In genomic region chr12:122395319-122395718, GRCh38 we compare ENCODE assay signal across 10 cellular contexts. TPM values are rescaled to one million over a fixed set of nuclear protein-coding genes. Genes with fewer than 3 reads are reported as not detected.
DNase-seq lines count a peak whose midpoint lies in the region.
"Had no signal": no experiment of that assay in that cellular context is flagged by ENCODE, and none has a peak within 500 bp of the region (broad histone marks: within the 10 kb centered on the region; RNA-seq: fewer than 3 reads in every experiment).

No MANE protein-coding gene starts in this region.

- CTCF ChIA-PET in CD8-positive, alpha-beta memory T cell (lab: Charles Lee), result interaction anchor here (9.9 kb wide), 1 partner anchor 75 kb away, joined by 152 read pairs; no protein-coding TSS in a partner anchor

- no peaks in the 10 kb centered on the region for H3K9me3 Mint-ChIP-seq in activated T-cell treated with anti-CD3 and anti-CD28 coated beads, Interleukin-2, amount 50 U/mL, for 24 hours
- H3K9me3 Mint-ChIP-seq in CD8-positive, alpha-beta memory T cell, result no peaks in the 10 kb centered on the region
- H3K9me3 Mint-ChIP-seq: natural killer cell treated with Interleukin-12 subunit alpha and Interleukin-12 subunit beta and Interleukin-15 and Interleukin-18, amount 100 ng/mL, for 72 hours had no signal

- peaks cover 45% of the 10 kb centered on the region for H3K4me1 Mint-ChIP-seq in activated T-cell treated with anti-CD3 and anti-CD28 coated beads, Interleukin-2, amount 50 U/mL, for 24 hours (ENCODE audit: low read depth)
- peaks cover 23 to 34% (median 29%) of the 10 kb centered on the region in 3 donors for H3K4me1 Mint-ChIP-seq in CD8-positive, alpha-beta memory T cell

- H3K27me3 ChIP-seq in adipocyte (replicated peaks; ENCODE audit: control insufficient read depth, insufficient read depth, low read length) (no peaks in the 10 kb centered on the region), subcutaneous abdominal adipose tissue (ENCODE audit: control insufficient read depth in 5 of 5, insufficient read depth in 4 of 5, low read length in 5 of 5) (no peaks in the 10 kb centered on the region)
- no peaks in the 10 kb centered on the region for H3K27me3 ChIP-seq in CD8-positive, alpha-beta memory T cell (ENCODE audit: insufficient read depth, low read length, poor library complexity, severe bottlenecking)

- H3K9me3 ChIP-seq in adipocyte (ENCODE audit: control insufficient read depth, low read length) (no peaks in the 10 kb centered on the region), subcutaneous abdominal adipose tissue (ENCODE audit: control insufficient read depth in 5 of 5, low read length in 5 of 5) (no peaks in the 10 kb centered on the region)
- H3K9me3 ChIP-seq in CD8-positive, alpha-beta memory T cell (ENCODE audit: low read length), result no peaks in the 10 kb centered on the region

- no peak overlapping the region for H3K4me3 Mint-ChIP-seq in activated T-cell treated with anti-CD3 and anti-CD28 coated beads, Interleukin-2, amount 50 U/mL, for 24 hours
- H3K4me3 Mint-ChIP-seq in CD8-positive, alpha-beta memory T cell, result no peak overlapping the region
- H3K4me3 Mint-ChIP-seq: natural killer cell treated with Interleukin-12 subunit alpha and Interleukin-12 subunit beta and Interleukin-15 and Interleukin-18, amount 100 ng/mL, for 72 hours had no signal

- H3K4me1 ChIP-seq in adipocyte (ENCODE audit: control insufficient read depth, insufficient read depth, low read length) (peaks cover 29% of the 10 kb centered on the region), subcutaneous abdominal adipose tissue (ENCODE audit: control insufficient read depth in 5 of 5, insufficient read depth in 5 of 5, low read length in 5 of 5) (peaks cover 1 to 15% (median 15%) of the 10 kb centered on the region in 5 donors)
- H3K4me1 ChIP-seq in CD8-positive, alpha-beta memory T cell (ENCODE audit: insufficient read depth, low read length), result peaks cover 26% of the 10 kb centered on the region

- H3K27ac ChIP-seq in subcutaneous abdominal adipose tissue (ENCODE audit: low read depth, low read length), result peak overlapping the region; percentile 54
- no peak overlapping the region for H3K27ac ChIP-seq in CD8-positive, alpha-beta memory T cell (ENCODE audit: low read depth, low read length)

- peak overlapping the region; percentile 79 for H3K9ac ChIP-seq in adipocyte (ENCODE audit: low read length)
- H3K9ac ChIP-seq in subcutaneous abdominal adipose tissue (ENCODE audit: low read length in 5 of 5), result no peak overlapping the region

- H3K36me3 Mint-ChIP-seq in activated T-cell treated with anti-CD3 and anti-CD28 coated beads, Interleukin-2, amount 50 U/mL, for 24 hours (ENCODE audit: low read depth), result peaks cover 24% of the 10 kb centered on the region
- peaks cover 0 to 10% (median 0%) of the 10 kb centered on the region in 3 donors for H3K36me3 Mint-ChIP-seq in CD8-positive, alpha-beta memory T cell
- H3K36me3 Mint-ChIP-seq: natural killer cell treated with Interleukin-12 subunit alpha and Interleukin-12 subunit beta and Interleukin-15 and Interleukin-18, amount 100 ng/mL, for 72 hours had no signal

- no peaks in the 10 kb centered on the region for H3K27me3 Mint-ChIP-seq in activated T-cell treated with anti-CD3 and anti-CD28 coated beads, Interleukin-2, amount 50 U/mL, for 24 hours
- H3K27me3 Mint-ChIP-seq in CD8-positive, alpha-beta memory T cell, result no peaks in the 10 kb centered on the region
- H3K27me3 Mint-ChIP-seq: natural killer cell treated with Interleukin-12 subunit alpha and Interleukin-12 subunit beta and Interleukin-15 and Interleukin-18, amount 100 ng/mL, for 72 hours had no signal

- POLR2A ChIA-PET in CD8-positive, alpha-beta memory T cell (lab: Charles Lee), result no interaction called here

- no peak for DNase-seq in activated T-cell treated with anti-CD3 and anti-CD28 coated beads, Interleukin-2, amount 50 U/mL, for 24 hours
- no peak for DNase-seq in activated T-cell treated with anti-CD3 and anti-CD28 coated beads, Interleukin-2, amount 50 U/mL, for 48 hours
- DNase-seq in adipocyte (ENCODE audit: low read depth) (peak; percentile 53), islet precursor cell (peak; percentile 87)
- DNase-seq in CD8-positive, alpha-beta memory T cell, result no peak
- DNase-seq in activated CD4-positive, alpha-beta T cell treated with anti-CD3 and anti-CD28 coated beads, Interleukin-2, amount 50 U/mL, for 4 hours, result no peak
- DNase-seq in activated CD4-positive, alpha-beta T cell treated with anti-CD3 and anti-CD28 coated beads, Interleukin-2, amount 50 U/mL, for 1 hour, result no peak
- DNase-seq: AML-193 had no signal

- H3K27ac Mint-ChIP-seq in activated T-cell treated with anti-CD3 and anti-CD28 coated beads, Interleukin-2, amount 50 U/mL, for 24 hours, result peak overlapping the region; percentile 35
- H3K27ac Mint-ChIP-seq in CD8-positive, alpha-beta memory T cell, result no peak overlapping the region
- H3K27ac Mint-ChIP-seq: natural killer cell treated with Interleukin-12 subunit alpha and Interleukin-12 subunit beta and Interleukin-15 and Interleukin-18, amount 100 ng/mL, for 72 hours had no signal

- H3K4me3 ChIP-seq in adipocyte (ENCODE audit: low read length), result peak overlapping the region; percentile 64
- no peak overlapping the region for H3K4me3 ChIP-seq in subcutaneous abdominal adipose tissue (ENCODE audit: low read depth in 1 of 5, low read length in 5 of 5)
- H3K4me3 ChIP-seq in CD8-positive, alpha-beta memory T cell (ENCODE audit: low read length), result no peak overlapping the region

- H3K36me3 ChIP-seq in adipocyte (ENCODE audit: control insufficient read depth, insufficient read depth, low read length, severe bottlenecking) (no peaks in the 10 kb centered on the region), subcutaneous abdominal adipose tissue (ENCODE audit: control insufficient read depth in 5 of 5, insufficient read depth in 5 of 5, low read length in 5 of 5) (no peaks in the 10 kb centered on the region)
- H3K36me3 ChIP-seq in CD8-positive, alpha-beta memory T cell (ENCODE audit: insufficient read depth, low read length), result no peaks in the 10 kb centered on the region

RNA-seq across cellular contexts. Expression of gene CLIP1, which starts 27.1 kb away (rescaled TPM):
- 10 to 100 TPM; 43.9 to 48.2 TPM for total RNA-seq in CD8-positive, alpha-beta memory T cell
- 27.3 TPM for polyA plus RNA-seq in CD8-positive, alpha-beta memory T cell

Comparison
In these comparisons a context has a peak if more than half of its experiments do, and no peak if none do; other contexts are left out.
1. DNase-seq: peak in adipocyte (single experiment) and islet precursor cell (single experiment); none in activated T-cell treated with anti-CD3 and anti-CD28 coated beads, Interleukin-2, amount 50 U/mL, for 24 hours (single experiment), activated T-cell treated with anti-CD3 and anti-CD28 coated beads, Interleukin-2, amount 50 U/mL, for 48 hours (0 of 2), CD8-positive, alpha-beta memory T cell (0 of 5), activated CD4-positive, alpha-beta T cell treated with anti-CD3 and anti-CD28 coated beads, Interleukin-2, amount 50 U/mL, for 4 hours (0 of 2) and activated CD4-positive, alpha-beta T cell treated with anti-CD3 and anti-CD28 coated beads, Interleukin-2, amount 50 U/mL, for 1 hour (single experiment).